8 cellular contexts compared by ENCODE assay signal in genomic region chr19:8276497-8276896, GRCh38. TPM values are rescaled to one million over a fixed set of nuclear protein-coding genes. Genes with fewer than 3 reads are reported as not detected.
DNase-seq lines count a peak whose midpoint lies in the region; ATAC-seq, FAIRE-seq and TF ChIP-seq lines count a peak whose summit lies in the region.
"Not testable (repeated sequence)": the region's sequence is repeated elsewhere in the genome, so short reads cannot be mapped to it uniquely, and the experiment has no call there.

No MANE protein-coding gene starts in this region.

- in situ Hi-C loops in IMR-90 (cut with MboI; ENCODE audit: low sequenced_read_pairs); GM12878 (cut with MboI); HepG2 (cut with HindIII; ENCODE audit: extremely low pct_ligation_motif_present, low pct_unique_long_range_greater_than_20kb): not testable (repeated sequence)

- not testable (repeated sequence) for TF ChIP-seq CTCF in IMR-90 (conservative IDR thresholded peaks at IDR 0.05; ENCODE audit: low read depth, low read length); GM12878 (IDR thresholded peaks at IDR 0.05 in 2 of 3, conservative IDR thresholded peaks at IDR 0.05 in 1 of 3; ENCODE audit: control insufficient read depth in 2 of 3, extremely low read depth in 1 of 3, insufficient read depth in 1 of 3, low read depth in 3 of 3, low read length in 3 of 3); heart left ventricle (IDR thresholded peaks at IDR 0.05); HepG2 (CRISPR knock-in tag; IDR thresholded peaks at IDR 0.05); upper lobe of right lung (IDR thresholded peaks at IDR 0.05)

- not testable (repeated sequence) for H3K79me2 ChIP-seq in GM12878 (ENCODE audit: control insufficient read depth, insufficient read depth, low read length); HepG2 (ENCODE audit: insufficient read depth, low read length)

- H4K8ac ChIP-seq in IMR-90 (ENCODE audit: low read depth in 2 of 2, low read length in 2 of 2): not testable (repeated sequence)

- H2AFZ ChIP-seq in IMR-90 (replicated peaks; ENCODE audit: low read length, poor library complexity); GM12878 (ENCODE audit: control insufficient read depth, low read depth, low read length); HepG2 (ENCODE audit: low read length): not testable (repeated sequence)

- H3K4me3 ChIP-seq in IMR-90 (ENCODE audit: insufficient read depth, low read depth, low read length); GM12878; heart left ventricle; HepG2 (replicated peaks in 1 of 3; ENCODE audit: insufficient read depth in 1 of 3, low read depth in 2 of 3, low read length in 3 of 3); upper lobe of right lung: not testable (repeated sequence)

- not testable (repeated sequence) for H3K4me3 Mint-ChIP-seq in activated CD4-positive, alpha-beta T cell treated with anti-CD3 and anti-CD28 coated beads for 36 hours; natural killer cell treated with Interleukin-12 subunit alpha and Interleukin-12 subunit beta and Interleukin-15 and Interleukin-18, amount 100 ng/mL, for 72 hours

- not testable (repeated sequence) for H2BK20ac ChIP-seq in IMR-90 (ENCODE audit: low read depth, low read length)

- H3K79me1 ChIP-seq in IMR-90 (ENCODE audit: low read depth in 1 of 2, low read length in 2 of 2): not testable (repeated sequence)

- not testable (repeated sequence) for H3K4me1 ChIP-seq in IMR-90 (ENCODE audit: control insufficient read depth, insufficient read depth, low read length); GM12878 (ENCODE audit: control insufficient read depth, insufficient read depth, low read length); heart left ventricle; HepG2 (ENCODE audit: insufficient read depth, low read length); upper lobe of right lung

- not testable (repeated sequence) for H4K20me1 ChIP-seq in IMR-90 (ENCODE audit: insufficient read depth, low read length); GM12878 (ENCODE audit: control insufficient read depth, insufficient read depth); HepG2 (ENCODE audit: insufficient read depth, low read length)

- not testable (repeated sequence) for H3K27me3 Mint-ChIP-seq in activated CD4-positive, alpha-beta T cell treated with anti-CD3 and anti-CD28 coated beads for 36 hours; natural killer cell treated with Interleukin-12 subunit alpha and Interleukin-12 subunit beta and Interleukin-15 and Interleukin-18, amount 100 ng/mL, for 72 hours

- not testable (repeated sequence) for H3K27ac Mint-ChIP-seq in activated CD4-positive, alpha-beta T cell treated with anti-CD3 and anti-CD28 coated beads for 36 hours; natural killer cell treated with Interleukin-12 subunit alpha and Interleukin-12 subunit beta and Interleukin-15 and Interleukin-18, amount 100 ng/mL, for 72 hours

- H3K4me2 ChIP-seq in IMR-90 (ENCODE audit: low read depth, low read length); GM12878 (ENCODE audit: control insufficient read depth, insufficient read depth); HepG2 (ENCODE audit: low read depth, low read length): not testable (repeated sequence)

- H2AK9ac ChIP-seq in IMR-90 (replicated peaks; ENCODE audit: low read depth, low read length, poor library complexity): not testable (repeated sequence)

- not testable (repeated sequence) for H2BK15ac ChIP-seq in IMR-90 (ENCODE audit: low read depth, low read length)

- not testable (repeated sequence) for H3K4ac ChIP-seq in IMR-90 (ENCODE audit: low read depth, low read length)

- not testable (repeated sequence) for BruUV-seq in IMR-90 (replicated peaks; lab: Mats Ljungman, UMichigan); GM12878 (replicated peaks; lab: Mats Ljungman, UMichigan); HepG2 (replicated peaks; lab: Mats Ljungman, UMichigan)

- not testable (repeated sequence) for H3K9ac ChIP-seq in IMR-90 (ENCODE audit: low read depth, low read length); GM12878 (ENCODE audit: control insufficient read depth, insufficient read depth, low read length); HepG2 (ENCODE audit: insufficient read depth, low read depth, low read length)

- ATAC-seq in IMR-90 (ENCODE audit: low read depth) (peak; percentile 90), GM12878 (peak; percentile 94), heart left ventricle (peak in 3 of 4 donors; percentile 64 to 76 (median 73)), HepG2 (peak; percentile 81), upper lobe of right lung (peak; percentile 87)
- peak; percentile 51 for ATAC-seq in activated CD4-positive, alpha-beta T cell treated with anti-CD3 and anti-CD28 coated beads for 36 hours
- peak; percentile 61 to 82 for ATAC-seq in natural killer cell treated with Interleukin-12 subunit alpha and Interleukin-12 subunit beta and Interleukin-15 and Interleukin-18, amount 100 ng/mL, for 72 hours

- H3K9me3 ChIP-seq in IMR-90 (ENCODE audit: control insufficient read depth, insufficient read depth, low read length); GM12878 (replicated peaks; ENCODE audit: control insufficient read depth, insufficient read depth, low read length); heart left ventricle; HepG2 (ENCODE audit: low read length); upper lobe of right lung: not testable (repeated sequence)

- not testable (repeated sequence) for H3K27ac ChIP-seq in IMR-90 (ENCODE audit: insufficient read depth, low read length); GM12878 (ENCODE audit: control insufficient read depth, insufficient read depth); heart left ventricle; HepG2 (ENCODE audit: extremely low read length, insufficient read depth, low read length); upper lobe of right lung

- H3K36me3 Mint-ChIP-seq in activated CD4-positive, alpha-beta T cell treated with anti-CD3 and anti-CD28 coated beads for 36 hours (ENCODE audit: low read depth); natural killer cell treated with Interleukin-12 subunit alpha and Interleukin-12 subunit beta and Interleukin-15 and Interleukin-18, amount 100 ng/mL, for 72 hours: not testable (repeated sequence)

- CTCF ChIA-PET in IMR-90 (lab: Yijun Ruan, JAX); activated CD4-positive, alpha-beta T cell treated with anti-CD3 and anti-CD28 coated beads for 36 hours (lab: Charles Lee); GM12878 (lab: Yijun Ruan, JAX); HepG2 (lab: Yijun Ruan, JAX; ENCODE audit: low intra/inter-chr PET ratio, low total read pairs): not testable (repeated sequence)

- H3K36me3 ChIP-seq in IMR-90 (ENCODE audit: control insufficient read depth, insufficient read depth, low read length); GM12878 (ENCODE audit: control insufficient read depth in 2 of 2, insufficient read depth in 2 of 2, low read length in 1 of 2); heart left ventricle; HepG2 (replicated peaks in 1 of 2; ENCODE audit: control insufficient read depth in 1 of 2, insufficient read depth in 2 of 2, low read length in 2 of 2); upper lobe of right lung: not testable (repeated sequence)

- SMC1A ChIA-PET in GM12878 (lab: Charles Lee; ENCODE audit: uncharacterized antibody, unreplicated experiment): not testable (repeated sequence)

- RAD21 ChIA-PET in GM12878 (lab: Charles Lee; ENCODE audit: unreplicated experiment): not testable (repeated sequence)

- H3K14ac ChIP-seq in IMR-90 (replicated peaks; ENCODE audit: low read depth, low read length): not testable (repeated sequence)

- not testable (repeated sequence) for H3K23ac ChIP-seq in IMR-90 (ENCODE audit: low read depth, low read length)

- dilution Hi-C loops in IMR-90 (cut with HindIII; ENCODE audit: low sequenced_read_pairs, unreplicated experiment): not testable (repeated sequence)

- TF ChIP-seq RAD21 in IMR-90 (IDR thresholded peaks at IDR 0.05; ENCODE audit: low read length); GM12878 (IDR thresholded peaks at IDR 0.05; ENCODE audit: insufficient read depth, low read depth, low read length); HepG2 (CRISPR knock-in tag; IDR thresholded peaks at IDR 0.05): not testable (repeated sequence)

- H2AK5ac ChIP-seq in IMR-90 (ENCODE audit: low read depth, low read length): not testable (repeated sequence)

- H3K4me1 Mint-ChIP-seq in activated CD4-positive, alpha-beta T cell treated with anti-CD3 and anti-CD28 coated beads for 36 hours; natural killer cell treated with Interleukin-12 subunit alpha and Interleukin-12 subunit beta and Interleukin-15 and Interleukin-18, amount 100 ng/mL, for 72 hours (ENCODE audit: low read depth in 2 of 2): not testable (repeated sequence)

- FAIRE-seq in G401.6 (lab: Jason Lieb, UNC) (peak; percentile 56), GM12878 (lab: Jason Lieb, UNC) (peak; percentile 81), HepG2 (lab: Jason Lieb, UNC) (peak; percentile 74)

- DNase-seq in IMR-90; activated CD4-positive, alpha-beta T cell treated with anti-CD3 and anti-CD28 coated beads for 36 hours; GM12878 (ENCODE audit: low read depth, low spot score); heart left ventricle; HepG2 (ENCODE audit: low spot score); natural killer cell treated with Interleukin-12 subunit alpha and Interleukin-12 subunit beta and Interleukin-15 and Interleukin-18, amount 100 ng/mL, for 72 hours (ENCODE audit: low spot score); upper lobe of right lung: not testable (repeated sequence)

- H3K9me1 ChIP-seq in IMR-90 (ENCODE audit: insufficient read depth, low read length): not testable (repeated sequence)

- not testable (repeated sequence) for H2BK120ac ChIP-seq in IMR-90 (ENCODE audit: low read depth, low read length)

- POLR2A ChIA-PET in IMR-90 (lab: Charles Lee; ENCODE audit: unreplicated experiment); activated CD4-positive, alpha-beta T cell treated with anti-CD3 and anti-CD28 coated beads for 36 hours (lab: Charles Lee); GM12878 (lab: Charles Lee); HepG2 (lab: Yijun Ruan, JAX): not testable (repeated sequence)

- H3K27me3 ChIP-seq in IMR-90 (ENCODE audit: control insufficient read depth, insufficient read depth, low read length); GM12878 (replicated peaks in 1 of 2; ENCODE audit: control insufficient read depth in 2 of 2, insufficient read depth in 2 of 2, low read length in 1 of 2); heart left ventricle; HepG2 (ENCODE audit: control insufficient read depth in 1 of 2, insufficient read depth in 2 of 2, low read length in 2 of 2); upper lobe of right lung: not testable (repeated sequence)

- H4K91ac ChIP-seq in IMR-90 (ENCODE audit: insufficient read depth, low read depth, low read length): not testable (repeated sequence)

- not testable (repeated sequence) for H4K5ac ChIP-seq in IMR-90 (ENCODE audit: low read depth, low read length)

- not testable (repeated sequence) for TF ChIP-seq EP300 in GM12878 (IDR thresholded peaks at IDR 0.05; ENCODE audit: borderline replicate concordance in 1 of 2, control insufficient read depth in 1 of 2, low read depth in 2 of 2, low read length in 2 of 2); HepG2 (IDR thresholded peaks at IDR 0.05; ENCODE audit: low read depth in 2 of 2, low read length in 2 of 2); HepG2 (CRISPR knock-in tag; IDR thresholded peaks at IDR 0.05; ENCODE audit: borderline replicate concordance)

- not testable (repeated sequence) for H3K56ac ChIP-seq in IMR-90 (ENCODE audit: extremely low read depth, insufficient read depth, low read length)

- WGBS in IMR-90 (ENCODE audit: extremely low coverage in 2 of 2, insufficient read length in 1 of 2), 2 experiments: no CpG with 5 or more reads among the region's 9 CpGs
- WGBS in GM12878 (ENCODE audit: insufficient coverage, insufficient replicate concordance, low lambda C conversion rate, missing lambda C conversion rate): no CpG with 5 or more reads among the region's 9 CpGs
- WGBS in heart left ventricle, 4 donors: no CpG with 5 or more reads among the region's 9 CpGs
- no CpG with 5 or more reads among the region's 9 CpGs for WGBS in HepG2 (ENCODE audit: low lambda C conversion rate)

- not testable (repeated sequence) for H2BK5ac ChIP-seq in IMR-90 (ENCODE audit: low read depth, low read length, poor library complexity, severe bottlenecking)

- H3K18ac ChIP-seq in IMR-90 (ENCODE audit: low read depth, low read length): not testable (repeated sequence)

- TF ChIP-seq POLR2A in IMR-90 (IDR thresholded peaks at IDR 0.05; ENCODE audit: low read depth, low read length); GM12878 (IDR thresholded peaks at IDR 0.05; ENCODE audit: low read depth, low read length); heart left ventricle (IDR thresholded peaks at IDR 0.05); HepG2 (IDR thresholded peaks at IDR 0.05; ENCODE audit: insufficient read depth in 1 of 2, low read depth in 2 of 2, low read length in 2 of 2): not testable (repeated sequence)

- not testable (repeated sequence) for H3K9me3 Mint-ChIP-seq in activated CD4-positive, alpha-beta T cell treated with anti-CD3 and anti-CD28 coated beads for 36 hours (ENCODE audit: low read depth); natural killer cell treated with Interleukin-12 subunit alpha and Interleukin-12 subunit beta and Interleukin-15 and Interleukin-18, amount 100 ng/mL, for 72 hours

- intact Hi-C loops in IMR-90 (cut with micrococcal nuclease); activated CD4-positive, alpha-beta T cell treated with anti-CD3 and anti-CD28 coated beads for 36 hours (cut with DNase I, micrococcal nuclease); GM12878 (cut with micrococcal nuclease; ENCODE audit: unreplicated experiment); heart left ventricle (cut with DNase I); HepG2 (cut with micrococcal nuclease; ENCODE audit: unreplicated experiment); upper lobe of right lung (cut with DNase I): not testable (repeated sequence)

RNA-seq across cellular contexts. Expression of gene CD320, which starts 31.7 kb away (rescaled TPM):
- total RNA-seq in IMR-90 (2012; rRNA removed) (13.3 and 15.8 TPM in 2 replicates), GM12878 (2014; rRNA removed) (49.9 and 62.2 TPM in 2 replicates), GM12878 (2014; rRNA removed; fragmentation: Illumina TruSeq; extraction: Trizol) (17.2 and 19.6 TPM in 2 replicates), GM12878 (2021) (72.4 and 74.6 TPM in 2 replicates), heart left ventricle (10 to 100 TPM; 17.7 to 74.8 (median 35.7) TPM), HepG2 (2016; rRNA removed; fragmentation: Illumina TruSeq; extraction: Trizol) (44.4 and 99.9 TPM in 2 replicates), upper lobe of right lung (49.4 TPM)
- polyA plus RNA-seq in IMR-90 (2012; rRNA removed) (78.5 and 101 TPM in 2 replicates), GM12878 (2011; rRNA removed) (11.6 and 30.7 TPM in 2 replicates), GM12878 (2014; fragmentation: Illumina TruSeq; extraction: Trizol) (3.7 and 16.2 TPM in 2 replicates), GM12878 (2014; fragmentation: Nextera tagmentation; extraction: Ambion mirVana) (1 to 10 TPM; 1.1 to 3.5 TPM), GM12878 (2014; rRNA removed) (68.1 and 78.8 TPM in 2 replicates), GM12878 (2016; fragmentation: Nextera tagmentation; extraction: Ambion mirVana) (100 to 1,000 TPM; 117 to 134 TPM), heart left ventricle (10 to 100 TPM; 37.8 to 70.5 TPM), HepG2 (2011; rRNA removed) (79.9 and 83.1 TPM in 2 replicates)
- 154 and 169 TPM in 2 replicates for polyA plus RNA-seq in IMR-90 (2012; cell fraction: cytosol; rRNA removed)
- 36.8 and 84.4 TPM in 2 replicates for polyA plus RNA-seq in IMR-90 (2012; cell fraction: nucleus; rRNA removed; ENCODE audit: low replicate concordance)
- total RNA-seq in activated CD4-positive, alpha-beta T cell treated with anti-CD3 and anti-CD28 coated beads for 36 hours: 10 to 100 TPM; 39.9 to 41.4 TPM
- total RNA-seq in GM12878 (2013; cell fraction: nucleolus; rRNA removed): 26.5 and 32.1 TPM in 2 replicates
- polyA plus RNA-seq in GM12878 (2011; ENCODE audit: low read depth): 6.3 TPM
- polyA plus RNA-seq in GM12878 (2011; cell fraction: cytosol; rRNA removed): 68.6 and 89.2 TPM in 2 replicates
- 44.7 and 55.9 TPM in 2 replicates for polyA plus RNA-seq in GM12878 (2011; cell fraction: nucleus; rRNA removed)
- 27.7 and 30.3 TPM in 2 replicates for polyA plus RNA-seq in GM12878 (2012)
- polyA minus RNA-seq in GM12878 (2011; rRNA and poly(A)+ RNA removed): 6.6 and 28.3 TPM in 2 replicates
- 19.6 and 21.2 TPM in 2 replicates for polyA minus RNA-seq in GM12878 (2011; cell fraction: cytosol; rRNA and poly(A)+ RNA removed)
- 8.3 and 11.5 TPM in 2 replicates for polyA minus RNA-seq in GM12878 (2011; cell fraction: nucleus; rRNA and poly(A)+ RNA removed)
- total RNA-seq in HepG2 (2016; cell fraction: cytosol; rRNA removed; fragmentation: Illumina TruSeq; extraction: Trizol; ENCODE audit: low read depth): 33.7 and 41.4 TPM in 2 replicates
- 38.7 and 105 TPM in 2 replicates for total RNA-seq in HepG2 (2016; cell fraction: insoluble cytoplasmic fraction; rRNA removed; fragmentation: Illumina TruSeq; extraction: Trizol)
- total RNA-seq in HepG2 (2016; cell fraction: membrane; rRNA removed; fragmentation: Illumina TruSeq; extraction: Trizol): 46.2 and 54.2 TPM in 2 replicates
- total RNA-seq in HepG2 (2016; cell fraction: nucleus; rRNA removed; fragmentation: Illumina TruSeq; extraction: Trizol): 71.9 and 97.9 TPM in 2 replicates
- 83.1 and 180 TPM in 2 replicates for polyA plus RNA-seq in HepG2 (2011; cell fraction: cytosol; rRNA removed)
- 74.5 and 85.3 TPM in 2 replicates for polyA plus RNA-seq in HepG2 (2011; cell fraction: nucleus; rRNA removed)
- 39.6 and 41.4 TPM in 2 replicates for polyA plus RNA-seq in HepG2 (2012)
- polyA plus RNA-seq in HepG2 (2016; cell fraction: cytosol; fragmentation: Illumina TruSeq; extraction: Trizol; ENCODE audit: low read depth): 44.2 and 49.5 TPM in 2 replicates
- 44.8 and 52.3 TPM in 2 replicates for polyA plus RNA-seq in HepG2 (2016; cell fraction: insoluble cytoplasmic fraction; fragmentation: Illumina TruSeq; extraction: Trizol; ENCODE audit: low read depth)
- polyA plus RNA-seq in HepG2 (2016; cell fraction: membrane; fragmentation: Illumina TruSeq; extraction: Trizol; ENCODE audit: low read depth): 41.2 and 46.0 TPM in 2 replicates
- polyA plus RNA-seq in HepG2 (2016; cell fraction: nucleus; fragmentation: Illumina TruSeq; extraction: Trizol; ENCODE audit: insufficient read depth, low read depth): 165 and 175 TPM in 2 replicates
- 58.2 and 70.2 TPM in 2 replicates for polyA minus RNA-seq in HepG2 (2011; rRNA and poly(A)+ RNA removed; ENCODE audit: low replicate concordance)
- polyA minus RNA-seq in HepG2 (2011; cell fraction: cytosol; rRNA and poly(A)+ RNA removed): 23.7 and 37.5 TPM in 2 replicates
- polyA minus RNA-seq in HepG2 (2011; cell fraction: nucleus; rRNA and poly(A)+ RNA removed): 8.4 and 8.7 TPM in 2 replicates
- total RNA-seq in natural killer cell treated with Interleukin-12 subunit alpha and Interleukin-12 subunit beta and Interleukin-15 and Interleukin-18, amount 100 ng/mL, for 72 hours: 100 to 1,000 TPM in 1 of 2 donors, 10 to 100 TPM in 1; 45.2 to 110 TPM

RNA-seq across cellular contexts. Expression of gene NDUFA7, which starts 44.7 kb away (rescaled TPM):
- total RNA-seq in IMR-90 (2012; rRNA removed) (15.8 and 20.6 TPM in 2 replicates), GM12878 (2014; rRNA removed) (117 and 143 TPM in 2 replicates), GM12878 (2014; rRNA removed; fragmentation: Illumina TruSeq; extraction: Trizol) (123 and 132 TPM in 2 replicates), GM12878 (2021) (79.0 and 86.3 TPM in 2 replicates), heart left ventricle (100 to 1,000 TPM in 4 of 9 donors, 10 to 100 TPM in 5; 74.5 to 179 (median 93.6) TPM), HepG2 (2016; rRNA removed; fragmentation: Illumina TruSeq; extraction: Trizol) (57.2 and 64.5 TPM in 2 replicates), upper lobe of right lung (35.7 TPM)
- polyA plus RNA-seq in IMR-90 (2012; rRNA removed) (50.7 and 67.9 TPM in 2 replicates), GM12878 (2011; rRNA removed) (44.7 and 94.1 TPM in 2 replicates), GM12878 (2014; fragmentation: Illumina TruSeq; extraction: Trizol) (52.0 and 171 TPM in 2 replicates), GM12878 (2014; fragmentation: Nextera tagmentation; extraction: Ambion mirVana) (100 to 1,000 TPM; 277 to 360 TPM), GM12878 (2014; rRNA removed) (178 and 192 TPM in 2 replicates), GM12878 (2016; fragmentation: Nextera tagmentation; extraction: Ambion mirVana) (100 to 1,000 TPM; 249 to 253 TPM), heart left ventricle (100 to 1,000 TPM; 168 to 393 TPM), HepG2 (2011; rRNA removed) (71.5 and 75.3 TPM in 2 replicates)
- polyA plus RNA-seq in IMR-90 (2012; cell fraction: cytosol; rRNA removed): 89.2 and 152 TPM in 2 replicates
- 43.7 and 86.3 TPM in 2 replicates for polyA plus RNA-seq in IMR-90 (2012; cell fraction: nucleus; rRNA removed; ENCODE audit: low replicate concordance)
- total RNA-seq in activated CD4-positive, alpha-beta T cell treated with anti-CD3 and anti-CD28 coated beads for 36 hours: 100 to 1,000 TPM in 1 of 2 experiments, 10 to 100 TPM in 1; 90.9 to 112 TPM
- 15.0 and 21.4 TPM in 2 replicates for total RNA-seq in GM12878 (2013; cell fraction: nucleolus; rRNA removed)
- 198 TPM for polyA plus RNA-seq in GM12878 (2011; ENCODE audit: low read depth)
- 121 and 166 TPM in 2 replicates for polyA plus RNA-seq in GM12878 (2011; cell fraction: cytosol; rRNA removed)
- 70.6 and 105 TPM in 2 replicates for polyA plus RNA-seq in GM12878 (2011; cell fraction: nucleus; rRNA removed)
- 87.4 and 102 TPM in 2 replicates for polyA plus RNA-seq in GM12878 (2012)
- 41.5 and 84.3 TPM in 2 replicates for polyA minus RNA-seq in GM12878 (2011; rRNA and poly(A)+ RNA removed)
- polyA minus RNA-seq in GM12878 (2011; cell fraction: cytosol; rRNA and poly(A)+ RNA removed): 38.0 and 51.8 TPM in 2 replicates
- 13.9 and 26.2 TPM in 2 replicates for polyA minus RNA-seq in GM12878 (2011; cell fraction: nucleus; rRNA and poly(A)+ RNA removed)
- total RNA-seq in HepG2 (2016; cell fraction: cytosol; rRNA removed; fragmentation: Illumina TruSeq; extraction: Trizol; ENCODE audit: low read depth): 20.0 and 25.8 TPM in 2 replicates
- total RNA-seq in HepG2 (2016; cell fraction: insoluble cytoplasmic fraction; rRNA removed; fragmentation: Illumina TruSeq; extraction: Trizol): 65.5 and 75.0 TPM in 2 replicates
- total RNA-seq in HepG2 (2016; cell fraction: membrane; rRNA removed; fragmentation: Illumina TruSeq; extraction: Trizol): 24.2 and 27.6 TPM in 2 replicates
- total RNA-seq in HepG2 (2016; cell fraction: nucleus; rRNA removed; fragmentation: Illumina TruSeq; extraction: Trizol): 26.5 and 38.1 TPM in 2 replicates
- polyA plus RNA-seq in HepG2 (2011; cell fraction: cytosol; rRNA removed): 56.6 and 79.4 TPM in 2 replicates
- polyA plus RNA-seq in HepG2 (2011; cell fraction: nucleus; rRNA removed): 36.6 and 51.3 TPM in 2 replicates
- polyA plus RNA-seq in HepG2 (2012): 50.0 and 50.9 TPM in 2 replicates
- 29.4 and 33.3 TPM in 2 replicates for polyA plus RNA-seq in HepG2 (2016; cell fraction: cytosol; fragmentation: Illumina TruSeq; extraction: Trizol; ENCODE audit: low read depth)
- 101 and 102 TPM in 2 replicates for polyA plus RNA-seq in HepG2 (2016; cell fraction: insoluble cytoplasmic fraction; fragmentation: Illumina TruSeq; extraction: Trizol; ENCODE audit: low read depth)
- polyA plus RNA-seq in HepG2 (2016; cell fraction: membrane; fragmentation: Illumina TruSeq; extraction: Trizol; ENCODE audit: low read depth): 32.9 and 35.8 TPM in 2 replicates
- polyA plus RNA-seq in HepG2 (2016; cell fraction: nucleus; fragmentation: Illumina TruSeq; extraction: Trizol; ENCODE audit: insufficient read depth, low read depth): 67.5 and 70.8 TPM in 2 replicates
- polyA minus RNA-seq in HepG2 (2011; rRNA and poly(A)+ RNA removed; ENCODE audit: low replicate concordance): 160 and 193 TPM in 2 replicates
- polyA minus RNA-seq in HepG2 (2011; cell fraction: cytosol; rRNA and poly(A)+ RNA removed): 44.6 and 56.9 TPM in 2 replicates
- polyA minus RNA-seq in HepG2 (2011; cell fraction: nucleus; rRNA and poly(A)+ RNA removed): 21.2 and 22.9 TPM in 2 replicates
- total RNA-seq in natural killer cell treated with Interleukin-12 subunit alpha and Interleukin-12 subunit beta and Interleukin-15 and Interleukin-18, amount 100 ng/mL, for 72 hours: 10 to 100 TPM; 31.2 to 42.2 TPM

RNA-seq across cellular contexts. Expression of gene RPS28, which starts 44.8 kb away (rescaled TPM):
- total RNA-seq in IMR-90 (2012; rRNA removed) (104 and 143 TPM in 2 replicates), GM12878 (2014; rRNA removed) (1,809 and 1,831 TPM in 2 replicates), GM12878 (2014; rRNA removed; fragmentation: Illumina TruSeq; extraction: Trizol) (396 and 422 TPM in 2 replicates), GM12878 (2021) (3,081 and 3,150 TPM in 2 replicates), heart left ventricle (1,000 to 10,000 TPM in 6 of 9 donors, 100 to 1,000 TPM in 3; 271 to 1,278 (median 1,186) TPM), HepG2 (2016; rRNA removed; fragmentation: Illumina TruSeq; extraction: Trizol) (281 and 319 TPM in 2 replicates), upper lobe of right lung (1,645 TPM)
- polyA plus RNA-seq in IMR-90 (2012; rRNA removed) (643 and 742 TPM in 2 replicates), GM12878 (2011; rRNA removed) (502 and 657 TPM in 2 replicates), GM12878 (2014; fragmentation: Illumina TruSeq; extraction: Trizol) (73.8 and 651 TPM in 2 replicates), GM12878 (2014; fragmentation: Nextera tagmentation; extraction: Ambion mirVana) (1,000 to 10,000 TPM; 3,036 to 3,905 TPM), GM12878 (2014; rRNA removed) (1,927 and 2,346 TPM in 2 replicates), GM12878 (2016; fragmentation: Nextera tagmentation; extraction: Ambion mirVana) (1,000 to 10,000 TPM; 1,324 to 1,329 TPM), heart left ventricle (100 to 1,000 TPM; 410 to 899 TPM), HepG2 (2011; rRNA removed) (521 and 545 TPM in 2 replicates)
- polyA plus RNA-seq in IMR-90 (2012; cell fraction: cytosol; rRNA removed): 708 and 845 TPM in 2 replicates
- polyA plus RNA-seq in IMR-90 (2012; cell fraction: nucleus; rRNA removed; ENCODE audit: low replicate concordance): 193 and 240 TPM in 2 replicates
- 1,000 to 10,000 TPM; 1,994 to 2,316 TPM for total RNA-seq in activated CD4-positive, alpha-beta T cell treated with anti-CD3 and anti-CD28 coated beads for 36 hours
- 52.9 and 57.0 TPM in 2 replicates for total RNA-seq in GM12878 (2013; cell fraction: nucleolus; rRNA removed)
- 2,247 TPM for polyA plus RNA-seq in GM12878 (2011; ENCODE audit: low read depth)
- polyA plus RNA-seq in GM12878 (2011; cell fraction: cytosol; rRNA removed): 773 and 1,031 TPM in 2 replicates
- polyA plus RNA-seq in GM12878 (2011; cell fraction: nucleus; rRNA removed): 299 and 320 TPM in 2 replicates
- 4,616 and 4,929 TPM in 2 replicates for polyA plus RNA-seq in GM12878 (2012)
- polyA minus RNA-seq in GM12878 (2011; rRNA and poly(A)+ RNA removed): 257 and 310 TPM in 2 replicates
- 152 and 155 TPM in 2 replicates for polyA minus RNA-seq in GM12878 (2011; cell fraction: cytosol; rRNA and poly(A)+ RNA removed)
- 49.4 and 62.2 TPM in 2 replicates for polyA minus RNA-seq in GM12878 (2011; cell fraction: nucleus; rRNA and poly(A)+ RNA removed)
- total RNA-seq in HepG2 (2016; cell fraction: cytosol; rRNA removed; fragmentation: Illumina TruSeq; extraction: Trizol; ENCODE audit: low read depth): 424 and 447 TPM in 2 replicates
- total RNA-seq in HepG2 (2016; cell fraction: insoluble cytoplasmic fraction; rRNA removed; fragmentation: Illumina TruSeq; extraction: Trizol): 291 and 334 TPM in 2 replicates
- 667 and 807 TPM in 2 replicates for total RNA-seq in HepG2 (2016; cell fraction: membrane; rRNA removed; fragmentation: Illumina TruSeq; extraction: Trizol)
- total RNA-seq in HepG2 (2016; cell fraction: nucleus; rRNA removed; fragmentation: Illumina TruSeq; extraction: Trizol): 139 and 147 TPM in 2 replicates
- polyA plus RNA-seq in HepG2 (2011; cell fraction: cytosol; rRNA removed): 604 and 791 TPM in 2 replicates
- polyA plus RNA-seq in HepG2 (2011; cell fraction: nucleus; rRNA removed): 232 and 285 TPM in 2 replicates
- 1,428 and 2,679 TPM in 2 replicates for polyA plus RNA-seq in HepG2 (2012)
- 858 and 886 TPM in 2 replicates for polyA plus RNA-seq in HepG2 (2016; cell fraction: cytosol; fragmentation: Illumina TruSeq; extraction: Trizol; ENCODE audit: low read depth)
- polyA plus RNA-seq in HepG2 (2016; cell fraction: insoluble cytoplasmic fraction; fragmentation: Illumina TruSeq; extraction: Trizol; ENCODE audit: low read depth): 429 and 441 TPM in 2 replicates
- 1,075 and 1,148 TPM in 2 replicates for polyA plus RNA-seq in HepG2 (2016; cell fraction: membrane; fragmentation: Illumina TruSeq; extraction: Trizol; ENCODE audit: low read depth)
- 346 and 368 TPM in 2 replicates for polyA plus RNA-seq in HepG2 (2016; cell fraction: nucleus; fragmentation: Illumina TruSeq; extraction: Trizol; ENCODE audit: insufficient read depth, low read depth)
- polyA minus RNA-seq in HepG2 (2011; rRNA and poly(A)+ RNA removed; ENCODE audit: low replicate concordance): 312 and 362 TPM in 2 replicates
- polyA minus RNA-seq in HepG2 (2011; cell fraction: cytosol; rRNA and poly(A)+ RNA removed): 181 and 188 TPM in 2 replicates
- 59.9 and 62.0 TPM in 2 replicates for polyA minus RNA-seq in HepG2 (2011; cell fraction: nucleus; rRNA and poly(A)+ RNA removed)
- total RNA-seq in natural killer cell treated with Interleukin-12 subunit alpha and Interleukin-12 subunit beta and Interleukin-15 and Interleukin-18, amount 100 ng/mL, for 72 hours: 1,000 to 10,000 TPM; 1,268 to 1,635 TPM
